ENCODE assay signal across 16 cellular contexts in the genomic region with DNA sequence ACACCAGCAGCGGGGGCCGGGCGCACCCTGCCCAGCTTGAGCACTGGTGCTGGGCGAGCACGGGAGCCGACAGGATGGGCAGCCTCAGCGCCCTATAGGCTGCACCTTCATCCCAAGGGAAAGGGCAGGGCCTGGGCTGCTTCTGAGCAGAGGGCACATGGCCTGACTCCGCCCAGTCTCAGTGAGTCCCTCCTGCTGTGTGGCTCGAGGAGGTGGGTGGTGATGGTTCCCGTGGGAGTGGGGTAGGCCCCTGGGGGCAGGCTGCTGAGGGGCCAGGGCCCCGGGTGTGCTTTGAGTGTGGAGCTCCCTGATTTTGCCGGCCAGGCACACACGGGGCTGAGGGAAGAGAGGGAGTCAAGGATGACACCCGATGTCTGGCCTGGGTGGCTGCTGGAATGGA. TPM values are rescaled to one million over a fixed set of nuclear protein-coding genes. Genes with fewer than 3 reads are reported as not detected.
A peak's percentile ranks its signal among the peaks of the same experiment; 100 is the strongest.
DNase-seq lines count a peak whose midpoint lies in the region; ATAC-seq and TF ChIP-seq lines count a peak whose summit lies in the region.
"Had no signal": no experiment of that assay in that cellular context is flagged by ENCODE, and none has a peak within 500 bp of the region (broad histone marks: within the 10 kb centered on the region; RNA-seq: fewer than 3 reads in every experiment).

No MANE protein-coding gene starts in this region.

- no peaks in the 10 kb centered on the region for H3K36me3 ChIP-seq in Panc1 (ENCODE audit: control insufficient read depth, insufficient read depth, low read length)
- peaks cover 11 to 99% (median 88%) of the 10 kb centered on the region in 4 donors for H3K36me3 ChIP-seq in upper lobe of left lung

- peak; percentile 83 for DNase-seq in D341Med (ENCODE audit: low spot score)
- DNase-seq in Panc1 (ENCODE audit: low read depth, low spot score): no peak
- DNase-seq in fibroblast of the aortic adventitia (ENCODE audit: low read depth): peak; percentile 29
- DNase-seq in dorsolateral prefrontal cortex: no peak
- no peak for DNase-seq in activated gamma-delta T cell (lab: John Stamatoyannopoulos, UW)
- no peak for DNase-seq in DMS79 (lab: John Stamatoyannopoulos, UW)
- DNase-seq in upper lobe of left lung: no peak
- DNase-seq: activated CD4-positive, alpha-beta T cell treated with anti-CD3 and anti-CD28 coated beads for 36 hours; activated naive CD8-positive, alpha-beta T cell treated with anti-CD3 and anti-CD28 coated beads, Interleukin-2, amount 10 ng/mL, durations not matched to agents 7 days and 5 days; dermis blood vessel endothelial cell; natural killer cell; NCI-H1694; pancreas; upper lobe of right lung had no signal

- in situ Hi-C loops in Panc1 (cut with HindIII; ENCODE audit: low pct_unique_long_range_greater_than_20kb, low sequenced_read_pairs): no loop called here

- ATAC-seq in Panc1 (peak; percentile 57), upper lobe of left lung (ENCODE audit: low FRiP score in 2 of 2) (no peak)
- ATAC-seq: activated CD4-positive, alpha-beta T cell treated with anti-CD3 and anti-CD28 coated beads for 36 hours; natural killer cell; pancreas; upper lobe of right lung had no signal

- H3K27ac ChIP-seq in 22Rv1 (peak overlapping the region; percentile 93), Panc1 (ENCODE audit: low read length) (no peak overlapping the region), dorsolateral prefrontal cortex (peak overlapping the region in 23 of 59 donors; percentile 4 to 92 (median 40)), upper lobe of left lung (no peak overlapping the region)
- H3K27ac ChIP-seq: pancreas, upper lobe of right lung had no signal

- H3K4me3 ChIP-seq in Panc1 (ENCODE audit: low read depth in 2 of 2, low read length in 2 of 2) (no peak overlapping the region), fibroblast of the aortic adventitia (ENCODE audit: low read depth, low read length) (no peak overlapping the region), dorsolateral prefrontal cortex (no peak overlapping the region), upper lobe of left lung (no peak overlapping the region)
- H3K4me3 ChIP-seq: pancreas, stomach, upper lobe of right lung had no signal

- intact Hi-C loops in Panc1 (cut with micrococcal nuclease; ENCODE audit: unreplicated experiment): no loop called here
- intact Hi-C loops in dorsolateral prefrontal cortex (cut with DNase I): no loop called here

- no peak for TF ChIP-seq POLR2A in upper lobe of left lung (IDR thresholded peaks at IDR 0.05)

- TF ChIP-seq EP300 in upper lobe of left lung (IDR thresholded peaks at IDR 0.05): no peak

- H3K27me3 ChIP-seq in Panc1 (ENCODE audit: control insufficient read depth, insufficient read depth, low read length): no peaks in the 10 kb centered on the region
- no peaks in the 10 kb centered on the region for H3K27me3 ChIP-seq in dorsolateral prefrontal cortex
- no peaks in the 10 kb centered on the region for H3K27me3 ChIP-seq in upper lobe of left lung
- H3K27me3 ChIP-seq: pancreas, stomach, upper lobe of right lung had no signal

- WGBS in upper lobe of left lung, 2 donors: 85% methylated on average over 7 to 14 of the region's 14 CpGs

- no peaks in the 10 kb centered on the region for H3K9me3 ChIP-seq in Panc1 (ENCODE audit: control insufficient read depth, insufficient read depth, low read depth, low read length)
- no peaks in the 10 kb centered on the region for H3K9me3 ChIP-seq in upper lobe of left lung
- H3K9me3 ChIP-seq: pancreas, stomach, upper lobe of right lung had no signal

- POLR2A ChIA-PET in Panc1 (lab: Charles Lee): no interaction called here

- TF ChIP-seq CTCF in 22Rv1 (IDR thresholded peaks at IDR 0.05) (no peak), Panc1 (IDR thresholded peaks at IDR 0.05) (no peak), fibroblast of the aortic adventitia (IDR thresholded peaks at IDR 0.05; ENCODE audit: insufficient read depth, low read length) (no peak), dorsolateral prefrontal cortex (IDR thresholded peaks at IDR 0.05 in 54 of 56, conservative IDR thresholded peaks at IDR 0.05 in 2 of 56; ENCODE audit: low read depth in 1 of 56, partially characterized antibody in 56 of 56) (no peak), upper lobe of left lung (IDR thresholded peaks at IDR 0.05) (no peak)

- 0 out of 2 replicates have a peak, but pooled peaks cover 14% of the 10 kb centered on the region for H3K4me1 ChIP-seq in Panc1 (ENCODE audit: control insufficient read depth, insufficient read depth, low read length)
- peaks cover 19 to 36% (median 27%) of the 10 kb centered on the region in 4 donors for H3K4me1 ChIP-seq in upper lobe of left lung

- CTCF ChIA-PET in Panc1 (lab: Charles Lee): no interaction called here

- no TSS peak for BruUV-seq in Panc1 (replicated peaks; lab: Mats Ljungman, UMichigan)

RNA-seq across cellular contexts. Expression of a gene that starts 37.9 kb away (rescaled TPM):
- total RNA-seq in Panc1 (2021; ENCODE audit: unreplicated experiment): 115 TPM
- 138 TPM for polyA plus RNA-seq in Panc1 (2012; ENCODE audit: insufficient read length)
- total RNA-seq in fibroblast of the aortic adventitia (ENCODE audit: low replicate concordance): 58.7 and 145 TPM in 2 replicates
- 100 to 1,000 TPM; 129 to 311 (median 193) TPM for total RNA-seq in dorsolateral prefrontal cortex
- 100 to 1,000 TPM in 4 of 6 donors, 10 to 100 TPM in 2; 47.3 to 296 (median 118) TPM for total RNA-seq in upper lobe of left lung

RNA-seq across cellular contexts. Expression of a gene that starts 38.0 kb away (rescaled TPM):
- total RNA-seq in Panc1 (2021; ENCODE audit: unreplicated experiment): 39.8 TPM
- 71.0 TPM for polyA plus RNA-seq in Panc1 (2012; ENCODE audit: insufficient read length)
- 18.8 and 36.1 TPM in 2 replicates for total RNA-seq in fibroblast of the aortic adventitia (ENCODE audit: low replicate concordance)
- total RNA-seq in dorsolateral prefrontal cortex: 10 to 100 TPM; 12.2 to 41.4 (median 26.0) TPM
- 10 to 100 TPM; 17.8 to 43.6 (median 28.8) TPM for total RNA-seq in upper lobe of left lung

RNA-seq across cellular contexts. Expression of a gene that starts 50.0 kb away (rescaled TPM):
- total RNA-seq in Panc1 (2021; ENCODE audit: unreplicated experiment) (279 TPM), fibroblast of the aortic adventitia (ENCODE audit: low replicate concordance) (118 and 166 TPM in 2 replicates), dorsolateral prefrontal cortex (100 to 1,000 TPM; 194 to 567 (median 327) TPM), upper lobe of left lung (100 to 1,000 TPM in 3 of 6 donors, 10 to 100 TPM in 3; 75.4 to 567 (median 106) TPM)
- 412 TPM for polyA plus RNA-seq in Panc1 (2012; ENCODE audit: insufficient read length)

RNA-seq across cellular contexts. Expression of a gene that starts 59.0 kb away (rescaled TPM):
- total RNA-seq in Panc1 (2021; ENCODE audit: unreplicated experiment): 174 TPM
- polyA plus RNA-seq in Panc1 (2012; ENCODE audit: insufficient read length): 287 TPM
- total RNA-seq in fibroblast of the aortic adventitia (ENCODE audit: low replicate concordance): 11.5 and 26.3 TPM in 2 replicates
- 100 to 1,000 TPM in 28 of 120 experiments, 10 to 100 TPM in 92; 46.4 to 200 (median 84.6) TPM for total RNA-seq in dorsolateral prefrontal cortex
- total RNA-seq in upper lobe of left lung: 100 to 1,000 TPM; 131 to 604 (median 283) TPM

Comparison
In these comparisons a context has a peak if more than half of its experiments do, and no peak if none do; other contexts are left out.
1. DNase-seq: peak in D341Med (single experiment) and fibroblast of the aortic adventitia (single experiment); none in Panc1 (single experiment), dorsolateral prefrontal cortex (0 of 10), activated gamma-delta T cell (single experiment), DMS79 (single experiment) and upper lobe of left lung (0 of 2).